ENCODE assay signal across 8 cellular contexts in the genomic region with DNA sequence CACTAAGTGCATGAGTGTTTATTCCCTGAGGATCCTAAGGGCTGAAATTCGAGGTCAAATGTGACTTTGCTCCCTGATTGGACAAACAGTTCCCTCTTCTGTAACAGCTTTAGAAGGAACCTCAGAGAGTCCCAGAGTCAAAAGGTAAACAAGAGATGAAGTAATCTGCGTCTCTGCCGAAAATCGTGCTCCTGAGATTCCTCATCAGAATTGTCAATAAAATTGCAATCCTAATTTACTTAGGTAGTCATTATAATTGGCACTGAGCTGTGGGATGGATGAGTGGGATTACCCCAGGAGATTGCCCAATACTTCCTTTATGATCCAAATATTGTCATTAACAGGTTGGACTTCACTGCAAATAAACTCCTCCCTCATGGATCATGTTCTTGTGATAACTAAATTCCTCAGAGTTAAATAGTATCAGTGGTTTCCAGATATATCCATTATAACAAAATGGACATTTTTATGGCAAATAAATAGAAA. TPM values are rescaled to one million over a fixed set of nuclear protein-coding genes. Genes with fewer than 3 reads are reported as not detected.
DNase-seq lines count a peak whose midpoint lies in the region; ATAC-seq and TF ChIP-seq lines count a peak whose summit lies in the region.

No MANE protein-coding gene starts in this region.

- ATAC-seq in HG02970 (IDR thresholded peaks at IDR 0.05; ENCODE audit: low FRiP score, unreplicated experiment): no peak
- ATAC-seq in GM21723 (IDR thresholded peaks at IDR 0.05; ENCODE audit: unreplicated experiment): no peak

- TF ChIP-seq CTCF in GM12875 (IDR thresholded peaks at IDR 0.05; ENCODE audit: borderline replicate concordance, insufficient read depth, low read depth, low read length) (no peak), OCI-LY1 (IDR thresholded peaks at IDR 0.05; ENCODE audit: low read length) (no peak), epithelial cell of proximal tubule (conservative IDR thresholded peaks at IDR 0.05; ENCODE audit: low read depth, low read length) (no peak), adrenal gland (IDR thresholded peaks at IDR 0.05) (no peak)

- no peak overlapping the region for H4K12ac ChIP-seq in trophoblast cell (ENCODE audit: low read depth, low read length)

- no peaks in the 10 kb centered on the region for H3K9me2 ChIP-seq in OCI-LY1 (ENCODE audit: low read depth, low read length)

- no peak overlapping the region for H2BK12ac ChIP-seq in trophoblast cell (ENCODE audit: low read length)

- no peak overlapping the region for H4K8ac ChIP-seq in trophoblast cell (ENCODE audit: low read depth, low read length)

- H2BK120ac ChIP-seq in trophoblast cell (ENCODE audit: insufficient read depth, low read length, poor library complexity): no peak overlapping the region

- intact Hi-C loops in adrenal gland (cut with DNase I): no loop called here

- H3K4me2 ChIP-seq in OCI-LY1 (ENCODE audit: low read length) (peak overlapping the region; percentile 86), trophoblast cell (ENCODE audit: low read length) (peak overlapping the region; percentile 74)

- WGBS in trophoblast cell (ENCODE audit: extremely low coverage, insufficient coverage, insufficient read length): no CpG with 5 or more reads among the region's 4 CpGs
- 7 to 15% (median 11%) methylated on average over 4 of the region's 4 CpGs for WGBS in adrenal gland, 4 donors

- H3K9me3 ChIP-seq in OCI-LY1 (ENCODE audit: low read length): no peaks in the 10 kb centered on the region
- peaks cover 2% of the 10 kb centered on the region for H3K9me3 ChIP-seq in trophoblast cell (ENCODE audit: insufficient read depth, low read depth, low read length)
- no peaks in the 10 kb centered on the region for H3K9me3 ChIP-seq in adrenal gland (replicated peaks in 1 of 3)

- H3K18ac ChIP-seq in trophoblast cell (ENCODE audit: low read length): no peak overlapping the region

- H3K79me2 ChIP-seq in OCI-LY1 (ENCODE audit: insufficient read depth, low read length) (peaks cover 34% of the 10 kb centered on the region), trophoblast cell (ENCODE audit: control insufficient read depth, insufficient read depth, low read length, poor library complexity) (peaks cover 5% of the 10 kb centered on the region)

- no peak overlapping the region for H4K91ac ChIP-seq in trophoblast cell (ENCODE audit: low read depth, low read length)

- no peaks in the 10 kb centered on the region for H3K36me3 ChIP-seq in OCI-LY1 (ENCODE audit: insufficient read depth, low read length)
- no peaks in the 10 kb centered on the region for H3K36me3 ChIP-seq in trophoblast cell (ENCODE audit: control insufficient read depth in 1 of 2, insufficient read depth in 2 of 2, low read length in 2 of 2)
- no peaks in the 10 kb centered on the region for H3K36me3 ChIP-seq in adrenal gland (replicated peaks in 1 of 2)

- H3K14ac ChIP-seq in trophoblast cell (ENCODE audit: low read length): no peak overlapping the region

- no peak overlapping the region for H2AK5ac ChIP-seq in trophoblast cell (ENCODE audit: low read length)

- DNase-seq in epithelial cell of proximal tubule (ENCODE audit: low read depth) (no peak), trophoblast cell (no peak), NCI-H774 (lab: John Stamatoyannopoulos, UW) (no peak), adrenal gland (no peak)

- H3K9ac ChIP-seq in OCI-LY1 (ENCODE audit: low read length): peak overlapping the region; percentile 97
- no peak overlapping the region for H3K9ac ChIP-seq in trophoblast cell (ENCODE audit: low read length)

- H3F3A ChIP-seq in OCI-LY1 (ENCODE audit: insufficient read depth, low read length): no peaks in the 10 kb centered on the region

- H2AFZ ChIP-seq in OCI-LY1 (ENCODE audit: low read length): peak overlapping the region; percentile 77; the same call in 1 of the 2 replicates
- no peak overlapping the region for H2AFZ ChIP-seq in trophoblast cell (ENCODE audit: insufficient read depth, low read length, poor library complexity)

- no peak overlapping the region for H3K4ac ChIP-seq in trophoblast cell (ENCODE audit: low read depth, low read length)

- H3K27me3 ChIP-seq in OCI-LY1 (ENCODE audit: insufficient read depth, low read length) (no peaks in the 10 kb centered on the region), trophoblast cell (ENCODE audit: insufficient read depth, low read length) (no peaks in the 10 kb centered on the region), adrenal gland (no peaks in the 10 kb centered on the region)

- H2BK5ac ChIP-seq in trophoblast cell (ENCODE audit: low read depth, low read length, poor library complexity): no peak overlapping the region

- H3K23ac ChIP-seq in trophoblast cell (ENCODE audit: low read length): no peak overlapping the region

- H3K79me1 ChIP-seq in trophoblast cell (ENCODE audit: low read length): peaks cover 3% of the 10 kb centered on the region

- H3K27ac ChIP-seq in OCI-LY1 (ENCODE audit: low read depth, low read length, poor library complexity, severe bottlenecking) (no peak overlapping the region), trophoblast cell (ENCODE audit: low read depth, low read length) (no peak overlapping the region), adrenal gland (peak overlapping the region in 1 of 5 donors; percentile 90)

- H4K20me1 ChIP-seq in OCI-LY1 (ENCODE audit: insufficient read depth, low read length): no peaks in the 10 kb centered on the region

- no peak for TF ChIP-seq POLR2A in adrenal gland (IDR thresholded peaks at IDR 0.05)

- H3K4me3 ChIP-seq in GM12875 (ENCODE audit: low read depth, low read length) (peak overlapping the region; percentile 69), OCI-LY1 (ENCODE audit: low read depth, low read length, poor library complexity, severe bottlenecking) (peak overlapping the region; percentile 95), epithelial cell of proximal tubule (ENCODE audit: low read depth, low read length) (peak overlapping the region; percentile 94), trophoblast cell (ENCODE audit: low read depth, low read length) (peak overlapping the region; percentile 92), adrenal gland (peak overlapping the region in 2 of 4 donors; percentile 83 to 94)

- H3K4me1 ChIP-seq in OCI-LY1 (ENCODE audit: insufficient read depth, low read length, severe bottlenecking) (peaks cover 29% of the 10 kb centered on the region), trophoblast cell (ENCODE audit: control insufficient read depth in 1 of 2, insufficient read depth in 2 of 2, low read length in 2 of 2) (peaks cover 0 to 3% of the 10 kb centered on the region in 2 experiments), adrenal gland (replicated peaks in 1 of 2) (peaks cover 10 to 27% of the 10 kb centered on the region in 2 donors)

RNA-seq across cellular contexts. Expression of gene SUCLG1, which starts 0.9 kb away (rescaled TPM):
- total RNA-seq in epithelial cell of proximal tubule (52.6 and 78.4 TPM in 2 replicates), adrenal gland (100 to 1,000 TPM in 2 of 8 donors, 10 to 100 TPM in 6; 42.5 to 270 (median 86.1) TPM)
- 48.3 and 48.5 TPM in 2 replicates for polyA plus RNA-seq in trophoblast cell (2013)
- polyA plus RNA-seq in adrenal gland: 100 to 1,000 TPM in 1 of 3 donors, 10 to 100 TPM in 2; 55.5 to 142 (median 84.6) TPM

RNA-seq across cellular contexts. Expression of gene DNAH6, which starts 56.3 kb away (rescaled TPM):
- total RNA-seq in epithelial cell of proximal tubule: 0.14 and 0.52 TPM in 2 replicates
- 0.21 and 0.36 TPM in 2 replicates for polyA plus RNA-seq in trophoblast cell (2013)
- total RNA-seq in adrenal gland: under 1 TPM; 0.06 to 0.74 (median 0.27) TPM
- polyA plus RNA-seq in adrenal gland: under 1 TPM; 0.27 to 0.53 (median 0.32) TPM
